5 cellular contexts compared by ENCODE assay signal in the genomic region with DNA sequence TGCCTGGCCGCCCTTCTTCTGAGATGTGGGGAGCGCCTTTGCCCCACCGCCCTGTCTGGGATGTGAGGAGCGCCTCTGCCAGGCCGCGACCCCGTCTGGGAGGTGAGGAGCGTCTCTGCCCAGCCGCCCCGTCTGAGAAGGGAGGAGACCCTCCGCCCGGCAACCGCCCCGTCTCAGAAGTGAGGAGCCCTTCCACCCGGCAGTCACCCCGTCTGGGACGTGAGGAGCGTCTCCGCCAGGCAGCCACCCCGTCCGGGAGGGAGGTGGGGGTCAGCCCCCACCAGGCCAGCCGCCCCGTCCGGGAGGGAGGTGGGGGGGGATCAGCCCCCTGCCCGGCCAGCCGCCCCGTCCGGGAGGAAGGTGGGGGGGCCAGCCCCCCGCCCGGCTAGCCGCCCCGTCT. TPM values are rescaled to one million over a fixed set of nuclear protein-coding genes. Genes with fewer than 3 reads are reported as not detected.
"Had no signal": no experiment of that assay in that cellular context is flagged by ENCODE, and none has a peak within 500 bp of the region (broad histone marks: within the 10 kb centered on the region; RNA-seq: fewer than 3 reads in every experiment).

No MANE protein-coding gene starts in this region.

RNA-seq across cellular contexts. Expression of gene S100Z, which starts 37.6 kb away (rescaled TPM):
- total RNA-seq: GM23248, GM23338, H9, HFFc6 had no signal
- polyA plus RNA-seq: GM23248, GM23338, H1 had no signal
